Comparison of ENCODE assay signal across 10 cellular contexts in the genomic region with DNA sequence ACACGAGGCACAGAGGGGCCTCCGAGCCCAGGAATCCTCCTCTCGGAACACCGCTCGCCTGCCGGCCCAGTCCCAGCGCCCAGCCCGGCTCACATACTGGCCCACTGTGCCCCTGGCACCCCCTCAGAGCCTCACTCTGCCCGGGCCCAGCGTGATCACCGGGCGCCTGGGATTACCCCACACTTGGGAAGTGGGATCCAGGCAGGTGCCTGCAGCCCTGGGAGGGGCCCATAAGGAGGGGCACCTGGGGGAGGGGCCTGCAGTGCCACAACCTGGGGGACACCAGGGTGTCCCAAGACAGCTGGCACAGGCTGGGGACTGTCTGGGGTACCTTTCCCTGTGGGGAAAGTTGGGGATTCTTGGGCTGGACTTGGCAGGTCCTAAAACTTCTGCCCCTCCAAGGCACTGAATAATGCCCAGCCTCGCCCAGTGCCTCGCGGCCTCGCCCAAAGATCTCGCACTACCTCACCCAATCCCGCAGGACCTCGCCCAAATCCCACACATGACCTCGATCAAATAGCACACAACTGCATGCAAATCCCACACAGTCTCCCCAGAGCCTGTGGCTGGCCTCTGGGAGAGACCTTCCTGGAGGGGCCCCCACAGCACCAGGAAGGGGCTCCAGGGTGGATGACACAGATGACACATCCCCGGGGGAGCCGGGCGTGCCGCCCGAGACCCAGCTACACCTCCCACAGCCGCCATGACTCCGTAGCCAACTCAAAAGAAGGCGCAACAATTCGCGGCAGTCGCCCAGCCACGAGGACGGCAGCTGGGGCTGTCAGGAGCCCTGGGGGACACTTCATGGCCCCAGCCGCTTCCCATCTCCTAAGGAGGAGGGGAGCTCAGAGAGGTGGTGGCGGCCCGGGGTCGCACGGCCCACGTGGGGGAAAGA. TPM values are rescaled to one million over a fixed set of nuclear protein-coding genes. Genes with fewer than 3 reads are reported as not detected.
DNase-seq lines count a peak whose midpoint lies in the region; ATAC-seq and TF ChIP-seq lines count a peak whose summit lies in the region.
"Had no signal": no experiment of that assay in that cellular context is flagged by ENCODE, and none has a peak within 500 bp of the region (broad histone marks: within the 10 kb centered on the region; RNA-seq: fewer than 3 reads in every experiment).

No MANE protein-coding gene starts in this region.

- H3K9ac ChIP-seq in SK-N-SH: no peak overlapping the region

- H3K9me3 Mint-ChIP-seq in activated T-helper 2 cell treated with anti-CD3 and anti-CD28 coated beads, Interferon-gamma antibody, Interleukin-2, Interleukin-4, amounts not matched to agents 10 μg/mL and 5 μg/mL and 100 μg/mL, durations not matched to agents 14 hours and 24 hours and 36 hours: no peaks in the 10 kb centered on the region
- no peaks in the 10 kb centered on the region for H3K9me3 Mint-ChIP-seq in immature natural killer cell
- no peaks in the 10 kb centered on the region for H3K9me3 Mint-ChIP-seq in stimulated activated memory B cell treated with anti-CD40 and anti-IgM and Interleukin-4, amounts not matched to agents 10 μg/mL and 1 μg/mL and 100 μg/mL, for 72 hours

- no peaks in the 10 kb centered on the region for H3K9me3 ChIP-seq in SK-N-SH
- no peaks in the 10 kb centered on the region for H3K9me3 ChIP-seq in hepatocyte (ENCODE audit: low read depth)
- H3K9me3 ChIP-seq: A549 had no signal

- TF ChIP-seq CTCF in SK-N-SH (IDR thresholded peaks at IDR 0.05): no peak
- no peak for TF ChIP-seq CTCF in hepatocyte (IDR thresholded peaks at IDR 0.05; ENCODE audit: poor library complexity)

- H3K36me3 ChIP-seq in SK-N-SH (replicated peaks in 1 of 2; ENCODE audit: control insufficient read depth in 1 of 2, insufficient read depth in 2 of 2, low read length in 1 of 2) (peaks cover 0 to 2% of the 10 kb centered on the region in 2 experiments), hepatocyte (replicated peaks; ENCODE audit: insufficient read depth, low read depth) (no peaks in the 10 kb centered on the region)

- no peaks in the 10 kb centered on the region for H3K27me3 Mint-ChIP-seq in activated T-helper 2 cell treated with anti-CD3 and anti-CD28 coated beads, Interferon-gamma antibody, Interleukin-2, Interleukin-4, amounts not matched to agents 10 μg/mL and 5 μg/mL and 100 μg/mL, durations not matched to agents 14 hours and 24 hours and 36 hours (ENCODE audit: low read depth)
- peaks cover 5 to 31% (median 15%) of the 10 kb centered on the region in 3 donors for H3K27me3 Mint-ChIP-seq in immature natural killer cell (ENCODE audit: low read depth in 3 of 3)
- H3K27me3 Mint-ChIP-seq in stimulated activated memory B cell treated with anti-CD40 and anti-IgM and Interleukin-4, amounts not matched to agents 10 μg/mL and 1 μg/mL and 100 μg/mL, for 72 hours: no peaks in the 10 kb centered on the region

- H3K27ac Mint-ChIP-seq in activated T-helper 2 cell treated with anti-CD3 and anti-CD28 coated beads, Interferon-gamma antibody, Interleukin-2, Interleukin-4, amounts not matched to agents 10 μg/mL and 5 μg/mL and 100 μg/mL, durations not matched to agents 14 hours and 24 hours and 36 hours: peak overlapping the region; percentile 76
- peak overlapping the region; percentile 88 to 96 (median 92) for H3K27ac Mint-ChIP-seq in immature natural killer cell
- peak overlapping the region; percentile 44 for H3K27ac Mint-ChIP-seq in stimulated activated memory B cell treated with anti-CD40 and anti-IgM and Interleukin-4, amounts not matched to agents 10 μg/mL and 1 μg/mL and 100 μg/mL, for 72 hours

- peak overlapping the region; percentile 65 for H3K4me3 Mint-ChIP-seq in activated T-helper 2 cell treated with anti-CD3 and anti-CD28 coated beads, Interferon-gamma antibody, Interleukin-2, Interleukin-4, amounts not matched to agents 10 μg/mL and 5 μg/mL and 100 μg/mL, durations not matched to agents 14 hours and 24 hours and 36 hours (ENCODE audit: low read depth)
- H3K4me3 Mint-ChIP-seq in immature natural killer cell: peak overlapping the region; percentile 65 to 83 (median 80)
- peak overlapping the region; percentile 30 for H3K4me3 Mint-ChIP-seq in stimulated activated memory B cell treated with anti-CD40 and anti-IgM and Interleukin-4, amounts not matched to agents 10 μg/mL and 1 μg/mL and 100 μg/mL, for 72 hours

- peaks cover 23% of the 10 kb centered on the region for H3K4me1 Mint-ChIP-seq in activated T-helper 2 cell treated with anti-CD3 and anti-CD28 coated beads, Interferon-gamma antibody, Interleukin-2, Interleukin-4, amounts not matched to agents 10 μg/mL and 5 μg/mL and 100 μg/mL, durations not matched to agents 14 hours and 24 hours and 36 hours (ENCODE audit: low read depth)
- peaks cover 52 to 74% of the 10 kb centered on the region in 2 donors for H3K4me1 Mint-ChIP-seq in immature natural killer cell
- H3K4me1 Mint-ChIP-seq in stimulated activated memory B cell treated with anti-CD40 and anti-IgM and Interleukin-4, amounts not matched to agents 10 μg/mL and 1 μg/mL and 100 μg/mL, for 72 hours: peaks cover 75% of the 10 kb centered on the region

- no peak overlapping the region for H2AFZ ChIP-seq in SK-N-SH (ENCODE audit: low read depth)
- no peak overlapping the region for H2AFZ ChIP-seq in hepatocyte

- ATAC-seq in stimulated activated memory B cell treated with anti-CD40 and anti-IgM and Interleukin-4, amounts not matched to agents 10 μg/mL and 1 μg/mL and 100 μg/mL, for 72 hours: no peak
- no peak for ATAC-seq in GM21515 (IDR thresholded peaks at IDR 0.05; ENCODE audit: unreplicated experiment)
- ATAC-seq: A549 had no signal

- H3K27ac ChIP-seq in SK-N-SH (ENCODE audit: low read depth in 2 of 2, low read length in 1 of 2) (no peak overlapping the region), hepatocyte (no peak overlapping the region)

- intact Hi-C loops in activated T-helper 2 cell treated with anti-CD3 and anti-CD28 coated beads, Interferon-gamma antibody, Interleukin-2, Interleukin-4, amounts not matched to agents 10 μg/mL and 5 μg/mL and 100 μg/mL, durations not matched to agents 14 hours and 24 hours and 36 hours (cut with micrococcal nuclease): loop anchor here (10.0 kb wide), 2 partner anchors 127 to 503 kb away; partner anchors contain the start of genes FUT7 and SNAPC4

- H3F3A ChIP-seq in SK-N-SH (replicated peaks; ENCODE audit: insufficient read depth): no peaks in the 10 kb centered on the region

- H3K4me2 ChIP-seq in SK-N-SH (no peak overlapping the region), hepatocyte (no peak overlapping the region)
- H3K4me2 ChIP-seq: A549 had no signal

- H4K20me1 ChIP-seq in SK-N-SH (ENCODE audit: insufficient read depth) (peaks cover 80% of the 10 kb centered on the region), hepatocyte (ENCODE audit: insufficient read depth, poor library complexity, severe bottlenecking) (peaks cover 18% of the 10 kb centered on the region)

- CTCF ChIA-PET in SK-N-SH (lab: Yijun Ruan, JAX): interaction anchor here (1.0 to 1.9 kb wide), 3 partner anchors 44 to 193 kb away, joined by 3 to 9 read pairs (median 6); no protein-coding TSS in a partner anchor

- H3K79me2 ChIP-seq in SK-N-SH (ENCODE audit: insufficient read depth): peaks cover 2% of the 10 kb centered on the region; the same call in 1 of the 2 replicates
- peaks cover 20% of the 10 kb centered on the region for H3K79me2 ChIP-seq in hepatocyte

- no peak for TF ChIP-seq RAD21 in SK-N-SH (IDR thresholded peaks at IDR 0.05; ENCODE audit: low read length)

- H3K36me3 Mint-ChIP-seq in activated T-helper 2 cell treated with anti-CD3 and anti-CD28 coated beads, Interferon-gamma antibody, Interleukin-2, Interleukin-4, amounts not matched to agents 10 μg/mL and 5 μg/mL and 100 μg/mL, durations not matched to agents 14 hours and 24 hours and 36 hours (ENCODE audit: low read depth): peaks cover 20% of the 10 kb centered on the region
- peaks cover 0 to 2% (median under 1%) of the 10 kb centered on the region in 3 donors for H3K36me3 Mint-ChIP-seq in immature natural killer cell
- peaks cover 6% of the 10 kb centered on the region for H3K36me3 Mint-ChIP-seq in stimulated activated memory B cell treated with anti-CD40 and anti-IgM and Interleukin-4, amounts not matched to agents 10 μg/mL and 1 μg/mL and 100 μg/mL, for 72 hours

- POLR2A ChIA-PET in SK-N-SH (lab: Yijun Ruan, JAX): no interaction called here

- TF ChIP-seq EP300 in SK-N-SH (IDR thresholded peaks at IDR 0.05; ENCODE audit: borderline replicate concordance in 1 of 2, low read depth in 1 of 2, low read length in 1 of 2): no peak

- H3K9me2 ChIP-seq in SK-N-SH: no peaks in the 10 kb centered on the region
- H3K9me2 ChIP-seq in hepatocyte (replicated peaks; ENCODE audit: insufficient read depth): no peaks in the 10 kb centered on the region

- H3K4me3 ChIP-seq in SK-N-SH (ENCODE audit: low read depth in 2 of 2, low read length in 1 of 2) (no peak overlapping the region), hepatocyte (no peak overlapping the region)
- H3K4me3 ChIP-seq: A549 had no signal

- peak; percentile 49 for DNase-seq in activated CD4-positive, alpha-beta T cell treated with anti-CD3 and anti-CD28 coated beads for 48 hours
- DNase-seq in activated CD4-positive, alpha-beta T cell treated with anti-CD3 and anti-CD28 coated beads, Interleukin-2, amount 50 U/mL, for 4 hours: no peak
- DNase-seq in activated T-helper 2 cell treated with anti-CD3 and anti-CD28 coated beads, Interferon-gamma antibody, Interleukin-2, Interleukin-4, amounts not matched to agents 10 μg/mL and 5 μg/mL and 100 μg/mL, durations not matched to agents 14 hours and 24 hours and 36 hours (ENCODE audit: low spot score): no peak
- DNase-seq in immature natural killer cell: peak in 2 of 3 donors; percentile 35 to 44
- no peak for DNase-seq in SK-N-SH
- no peak for DNase-seq in hepatocyte (ENCODE audit: low spot score)
- DNase-seq: NCI-H524 treated with DMSO at 0.1 percent for 48 hours had no signal

- peaks cover 0 to 11% of the 10 kb centered on the region in 2 experiments; a peak in 1 of 4 replicates for H3K4me1 ChIP-seq in SK-N-SH (ENCODE audit: control insufficient read depth in 1 of 2, insufficient read depth in 2 of 2, low read depth in 1 of 2, low read length in 1 of 2)
- peaks cover 1% of the 10 kb centered on the region for H3K4me1 ChIP-seq in hepatocyte (ENCODE audit: insufficient read depth)

- WGBS in SK-N-SH (ENCODE audit: low lambda C conversion rate): 90% methylated on average over 23 of the region's 39 CpGs
- WGBS in hepatocyte (ENCODE audit: low lambda C conversion rate, missing lambda C conversion rate): 92% methylated on average over 33 of the region's 39 CpGs

- H3K27me3 ChIP-seq in SK-N-SH (ENCODE audit: insufficient read depth): no peaks in the 10 kb centered on the region
- no peaks in the 10 kb centered on the region for H3K27me3 ChIP-seq in hepatocyte

RNA-seq across cellular contexts. Expression of gene NOTCH1, which starts 13.7 kb away (rescaled TPM):
- 81.3 and 83.8 TPM in 2 replicates for total RNA-seq in activated T-helper 2 cell treated with anti-CD3 and anti-CD28 coated beads, Interferon-gamma antibody, Interleukin-2, Interleukin-4, amounts not matched to agents 10 μg/mL and 5 μg/mL and 100 μg/mL, durations not matched to agents 14 hours and 24 hours and 36 hours
- polyA plus RNA-seq in immature natural killer cell: 10 to 100 TPM in 1 of 3 donors, 1 to 10 TPM in 1, under 1 TPM in 1; 0.98 to 22.8 (median 4.3) TPM
- polyA plus RNA-seq in SK-N-SH (2012; rRNA removed): 2.6 and 6.6 TPM in 2 replicates
- polyA plus RNA-seq in SK-N-SH (2012; cell fraction: cytosol; rRNA removed): 3.3 and 4.8 TPM in 2 replicates
- 25.0 and 35.2 TPM in 2 replicates for polyA plus RNA-seq in SK-N-SH (2012; cell fraction: nucleus; rRNA removed)
- total RNA-seq in hepatocyte: 4.3 and 6.5 TPM in 2 replicates
- polyA plus RNA-seq in hepatocyte: 5.3 and 8.3 TPM in 2 replicates

RNA-seq across cellular contexts. Expression of gene SEC16A, which starts 49.3 kb away (rescaled TPM):
- 74.5 and 77.5 TPM in 2 replicates for total RNA-seq in activated T-helper 2 cell treated with anti-CD3 and anti-CD28 coated beads, Interferon-gamma antibody, Interleukin-2, Interleukin-4, amounts not matched to agents 10 μg/mL and 5 μg/mL and 100 μg/mL, durations not matched to agents 14 hours and 24 hours and 36 hours
- polyA plus RNA-seq in immature natural killer cell: 10 to 100 TPM in 2 of 3 donors, 1 to 10 TPM in 1; 3.9 to 46.0 (median 15.9) TPM
- polyA plus RNA-seq in SK-N-SH (2012; rRNA removed): 14.8 and 25.9 TPM in 2 replicates
- polyA plus RNA-seq in SK-N-SH (2012; cell fraction: cytosol; rRNA removed): 17.4 and 19.1 TPM in 2 replicates
- 87.5 and 96.8 TPM in 2 replicates for polyA plus RNA-seq in SK-N-SH (2012; cell fraction: nucleus; rRNA removed)
- 22.5 and 42.7 TPM in 2 replicates for total RNA-seq in hepatocyte
- polyA plus RNA-seq in hepatocyte: 42.0 and 45.4 TPM in 2 replicates

Comparison
In these comparisons a context has a peak if more than half of its experiments do, and no peak if none do; other contexts are left out.
1. DNase-seq: peak in activated CD4-positive, alpha-beta T cell treated with anti-CD3 and anti-CD28 coated beads for 48 hours (single experiment) and immature natural killer cell (2 of 3); none in activated CD4-positive, alpha-beta T cell treated with anti-CD3 and anti-CD28 coated beads, Interleukin-2, amount 50 U/mL, for 4 hours (0 of 2), activated T-helper 2 cell treated with anti-CD3 and anti-CD28 coated beads, Interferon-gamma antibody, Interleukin-2, Interleukin-4, amounts not matched to agents 10 μg/mL and 5 μg/mL and 100 μg/mL, durations not matched to agents 14 hours and 24 hours and 36 hours (single experiment), SK-N-SH (single experiment) and hepatocyte (single experiment).
2. H3K4me3 Mint-ChIP-seq: peak in every context shown above with its lines; median percentile 80 in immature natural killer cell; 65 in activated T-helper 2 cell treated with anti-CD3 and anti-CD28 coated beads, Interferon-gamma antibody, Interleukin-2, Interleukin-4, amounts not matched to agents 10 μg/mL and 5 μg/mL and 100 μg/mL, durations not matched to agents 14 hours and 24 hours and 36 hours; 30 in stimulated activated memory B cell treated with anti-CD40 and anti-IgM and Interleukin-4, amounts not matched to agents 10 μg/mL and 1 μg/mL and 100 μg/mL, for 72 hours.
3. Peak in every context shown above with its lines, with median percentiles within 50 percentile points of each other: H3K27ac Mint-ChIP-seq.